10 cellular contexts compared by ENCODE assay signal in genomic region chr12:58310828-58311273, GRCh38.
DNase-seq lines count a peak whose midpoint lies in the region; ATAC-seq, FAIRE-seq and TF ChIP-seq lines count a peak whose summit lies in the region.
"Had no signal": no experiment of that assay in that cellular context is flagged by ENCODE, and none has a peak within 500 bp of the region (broad histone marks: within the 10 kb centered on the region; RNA-seq: fewer than 3 reads in every experiment).

No MANE protein-coding gene starts in this region.

- no peak for TF ChIP-seq CTCF in astrocyte of the cerebellum (IDR thresholded peaks at IDR 0.05; ENCODE audit: low read depth, low read length, missing control alignments)
- no peak for TF ChIP-seq CTCF in lung (IDR thresholded peaks at IDR 0.05; ENCODE audit: control extremely low read depth, extremely low read depth)
- TF ChIP-seq CTCF in prostate gland (IDR thresholded peaks at IDR 0.05), result no peak

- DNase-seq in GM12891 (ENCODE audit: insufficient read length, low spot score) (no peak), astrocyte of the cerebellum (ENCODE audit: low read depth) (peak; percentile 90), lung (ENCODE audit: low spot score) (no peak), prostate gland (ENCODE audit: low spot score) (no peak)
- DNase-seq in effector memory CD8-positive, alpha-beta T cell, result no peak
- DNase-seq in activated CD8-positive, alpha-beta memory T cell treated with anti-CD3 and anti-CD28 coated beads for 24 hours, result no peak
- DNase-seq: activated naive CD4-positive, alpha-beta T cell; NCI-H2029 treated with DMSO at 0.1 percent for 48 hours had no signal

- no peak for FAIRE-seq in GM12891 (lab: Jason Lieb, UNC)

- H3K9me3 ChIP-seq in lung (ENCODE audit: control insufficient read depth in 2 of 2, insufficient read depth in 1 of 2, low read length in 1 of 2), result peaks cover 0 to 7% of the 10 kb centered on the region in 2 donors
- no peaks in the 10 kb centered on the region for H3K9me3 ChIP-seq in prostate gland

- H3K27ac ChIP-seq in lung (ENCODE audit: low read depth in 1 of 2, low read length in 1 of 2) (no peak overlapping the region), prostate gland (no peak overlapping the region)

- H3K9me3 Mint-ChIP-seq in effector memory CD8-positive, alpha-beta T cell, result peaks cover 0 to 3% of the 10 kb centered on the region in 2 donors

- peaks cover 0 to 2% of the 10 kb centered on the region in 2 donors for H3K4me1 ChIP-seq in lung (ENCODE audit: control insufficient read depth in 2 of 2, insufficient read depth in 2 of 2, low read length in 2 of 2)
- H3K4me1 ChIP-seq in prostate gland (replicated peaks), result no peaks in the 10 kb centered on the region

- H3K36me3 Mint-ChIP-seq in effector memory CD8-positive, alpha-beta T cell (ENCODE audit: insufficient read depth), result no peaks in the 10 kb centered on the region

- ATAC-seq in HG03378 (IDR thresholded peaks at IDR 0.05; ENCODE audit: unreplicated experiment) (peak; percentile 86), lung (ENCODE audit: insufficient read depth, low FRiP score) (peak; percentile 50), GM19452 (IDR thresholded peaks at IDR 0.05; ENCODE audit: unreplicated experiment) (no peak)
- ATAC-seq in effector memory CD8-positive, alpha-beta T cell (replicated peaks), result no peak

- no peak for TF ChIP-seq POLR2A in GM12891 (IDR thresholded peaks at IDR 0.05; ENCODE audit: low read depth, low read length)
- TF ChIP-seq POLR2A in prostate gland (IDR thresholded peaks at IDR 0.05), result no peak

- H3K36me3 ChIP-seq in lung (ENCODE audit: control insufficient read depth in 2 of 2, insufficient read depth in 2 of 2, low read length in 2 of 2) (no peaks in the 10 kb centered on the region), prostate gland (no peaks in the 10 kb centered on the region)

- H3K27me3 ChIP-seq in lung (ENCODE audit: control insufficient read depth, insufficient read depth) (no peaks in the 10 kb centered on the region), prostate gland (replicated peaks; ENCODE audit: insufficient read depth) (no peaks in the 10 kb centered on the region)

- H3K4me1 Mint-ChIP-seq in effector memory CD8-positive, alpha-beta T cell (ENCODE audit: low read depth in 2 of 2), result no peaks in the 10 kb centered on the region

- in situ Hi-C loops in astrocyte of the cerebellum (cut with HindIII; ENCODE audit: low sequenced_read_pairs), result no loop called here

- peaks cover 0 to 11% of the 10 kb centered on the region in 2 donors for H3K27me3 Mint-ChIP-seq in effector memory CD8-positive, alpha-beta T cell

- 60 to 63% methylated on average over 2 of the region's 2 CpGs for WGBS in lung, 2 donors
- 21% methylated on average over 2 of the region's 2 CpGs for WGBS in prostate gland

- H3K27ac Mint-ChIP-seq in effector memory CD8-positive, alpha-beta T cell, result no peak overlapping the region

- H3K4me3 Mint-ChIP-seq in effector memory CD8-positive, alpha-beta T cell, result no peak overlapping the region

- intact Hi-C loops in prostate gland (cut with DNase I), result no loop called here

- H3K4me3 ChIP-seq in astrocyte of the cerebellum (ENCODE audit: low read depth, low read length) (no peak overlapping the region), lung (no peak overlapping the region), prostate gland (no peak overlapping the region)

TF ChIP-seq in GM12891, 5 proteins besides CTCF, POLR2A, EP300 and RAD21:
- TF ChIP-seq SPI1 (IDR thresholded peaks at IDR 0.05; ENCODE audit: low read depth, low read length), result 0 out of 2 replicates have a peak, but pooled peaks have one; percentile 15
- TF ChIP-seq TAF1 (IDR thresholded peaks at IDR 0.05; ENCODE audit: low read depth, low read length), result no peak
- TF ChIP-seq PAX5 (IDR thresholded peaks at IDR 0.05; ENCODE audit: insufficient read depth, low read length, severe bottlenecking), result no peak
- TF ChIP-seq POLR2AphosphoS5 (IDR thresholded peaks at IDR 0.05; ENCODE audit: low read depth, low read length), result no peak
- TF ChIP-seq POU2F2 (IDR thresholded peaks at IDR 0.05; ENCODE audit: low read depth, low read length), result no peak

Comparison
In these comparisons a context has a peak if more than half of its experiments do, and no peak if none do; other contexts are left out.
1. ATAC-seq: peak in HG03378 (single experiment) and lung (single experiment); none in GM19452 (single experiment) and effector memory CD8-positive, alpha-beta T cell (single experiment).